Comparison of ENCODE assay signal across 20 cellular contexts in the genomic region with DNA sequence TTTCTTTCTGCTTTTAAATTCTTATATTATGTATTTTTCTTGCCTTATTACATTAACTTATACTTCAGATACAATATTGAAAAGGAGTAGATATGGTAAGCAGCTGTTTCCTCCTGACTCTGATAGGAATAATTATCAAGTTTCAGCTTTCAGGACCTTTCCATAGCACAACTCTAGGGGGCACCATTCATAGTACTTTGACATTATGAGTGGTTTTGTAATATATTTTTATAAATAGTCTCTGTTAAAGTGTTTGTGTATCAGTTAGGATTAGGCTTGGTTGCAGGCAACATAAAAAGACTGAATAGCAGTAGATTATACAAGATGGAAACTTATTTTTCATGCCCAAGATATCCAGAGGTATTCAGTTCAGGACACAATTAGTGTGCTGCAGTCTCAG.
"Had no signal": no experiment of that assay in that cellular context is flagged by ENCODE, and none has a peak within 500 bp of the region (broad histone marks: within the 10 kb centered on the region; RNA-seq: fewer than 3 reads in every experiment).

No MANE protein-coding gene starts in this region.

- H3K27me3 ChIP-seq: pancreas, thyroid gland had no signal

- H3K27ac Mint-ChIP-seq: activated naive CD4-positive, alpha-beta T cell treated with anti-CD3 and anti-CD28 coated beads for 36 hours; activated naive CD8-positive, alpha-beta T cell treated with anti-CD3 and anti-CD28 coated beads, Interleukin-2, amount 10 ng/mL, durations not matched to agents 7 days and 5 days; activated T-cell treated with anti-CD3 and anti-CD28 coated beads, Interleukin-2, amount 50 U/mL, for 72 hours; natural killer cell; stimulated activated naive CD8-positive, alpha-beta T cell treated with anti-CD3 and anti-CD28 coated beads, Interleukin-15, Interleukin-2, amounts not matched to agents 100 ng/mL and 50 ng/mL, for 24 hours; WTC11 had no signal

- FAIRE-seq: bronchial epithelial cell had no signal

- ATAC-seq: activated T-cell treated with anti-CD3 and anti-CD28 coated beads, Interleukin-2, amount 50 U/mL, for 72 hours; esophagus mucosa; natural killer cell; pancreas; right cardiac atrium; WTC11 had no signal

- H3K4me3 Mint-ChIP-seq: activated naive CD4-positive, alpha-beta T cell treated with anti-CD3 and anti-CD28 coated beads for 36 hours; activated naive CD8-positive, alpha-beta T cell treated with anti-CD3 and anti-CD28 coated beads, Interleukin-2, amount 10 ng/mL, durations not matched to agents 7 days and 5 days; activated T-cell treated with anti-CD3 and anti-CD28 coated beads, Interleukin-2, amount 50 U/mL, for 72 hours; natural killer cell; stimulated activated naive CD8-positive, alpha-beta T cell treated with anti-CD3 and anti-CD28 coated beads, Interleukin-15, Interleukin-2, amounts not matched to agents 100 ng/mL and 50 ng/mL, for 24 hours; WTC11 had no signal

- DNase-seq: activated effector memory CD4-positive, alpha-beta T cell treated with Interleukin-2 at 50 U/mL for 16 hours; activated naive CD4-positive, alpha-beta T cell treated with anti-CD3 and anti-CD28 coated beads for 36 hours; activated naive CD8-positive, alpha-beta T cell treated with anti-CD3 and anti-CD28 coated beads, Interleukin-2, amount 10 ng/mL, durations not matched to agents 7 days and 5 days; activated T-cell treated with anti-CD3 and anti-CD28 coated beads, Interleukin-2, amount 50 U/mL, for 72 hours; amniotic stem cell; cortex of kidney; hippocampal formation; left ventricle myocardium inferior; midbrain; natural killer cell; pancreas; right cardiac atrium; stimulated activated CD4-positive, alpha-beta T cell treated with anti-CD3 and anti-CD28 coated beads, Interleukin-1b, Interleukin-23, amount 100 ng/mL, for 48 hours; substantia nigra; T-helper 9 cell; thyroid gland had no signal

- H3K4me3 ChIP-seq: left ventricle myocardium inferior, pancreas, thyroid gland had no signal

- H3K9me3 Mint-ChIP-seq: activated naive CD4-positive, alpha-beta T cell treated with anti-CD3 and anti-CD28 coated beads for 36 hours; activated naive CD8-positive, alpha-beta T cell treated with anti-CD3 and anti-CD28 coated beads, Interleukin-2, amount 10 ng/mL, durations not matched to agents 7 days and 5 days; activated T-cell treated with anti-CD3 and anti-CD28 coated beads, Interleukin-2, amount 50 U/mL, for 72 hours; natural killer cell; stimulated activated naive CD8-positive, alpha-beta T cell treated with anti-CD3 and anti-CD28 coated beads, Interleukin-15, Interleukin-2, amounts not matched to agents 100 ng/mL and 50 ng/mL, for 24 hours; WTC11 had no signal

- H3K4me1 ChIP-seq: left ventricle myocardium inferior, pancreas, thyroid gland had no signal

- H3K36me3 Mint-ChIP-seq: activated naive CD8-positive, alpha-beta T cell treated with anti-CD3 and anti-CD28 coated beads, Interleukin-2, amount 10 ng/mL, durations not matched to agents 7 days and 5 days; natural killer cell; WTC11 had no signal

- H3K9me3 ChIP-seq: left ventricle myocardium inferior, pancreas, thyroid gland had no signal

- H3K27me3 Mint-ChIP-seq: activated naive CD8-positive, alpha-beta T cell treated with anti-CD3 and anti-CD28 coated beads, Interleukin-2, amount 10 ng/mL, durations not matched to agents 7 days and 5 days; stimulated activated naive CD8-positive, alpha-beta T cell treated with anti-CD3 and anti-CD28 coated beads, Interleukin-15, Interleukin-2, amounts not matched to agents 100 ng/mL and 50 ng/mL, for 24 hours had no signal

- H3K36me3 ChIP-seq: left ventricle myocardium inferior, pancreas, thyroid gland had no signal
